In the genomic region with DNA sequence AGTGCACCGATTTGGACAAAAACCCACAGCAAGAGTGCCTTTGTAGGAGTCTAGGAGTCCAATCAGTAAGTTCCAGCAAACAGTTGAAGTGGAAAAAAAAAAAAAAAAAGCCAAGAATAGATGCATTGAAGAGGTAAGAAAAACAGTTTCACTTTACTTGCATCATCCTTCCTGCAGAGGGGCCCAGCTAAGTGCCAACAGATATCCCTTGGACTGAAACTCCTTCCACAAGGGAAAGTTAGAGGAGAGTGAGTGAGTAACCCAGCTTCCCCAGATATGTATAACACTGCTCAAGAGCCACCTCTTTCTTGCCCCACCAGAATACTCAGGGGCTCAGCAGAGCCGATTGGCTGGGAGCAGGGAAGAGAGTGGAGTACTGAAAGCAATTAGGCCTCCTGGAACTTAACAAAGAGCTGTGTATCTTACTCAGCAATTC, we compare ENCODE assay signal across 13 cellular contexts.
DNase-seq lines count a peak whose midpoint lies in the region; ATAC-seq and TF ChIP-seq lines count a peak whose summit lies in the region.
"Had no signal": no experiment of that assay in that cellular context is flagged by ENCODE, and none has a peak within 500 bp of the region (broad histone marks: within the 10 kb centered on the region; RNA-seq: fewer than 3 reads in every experiment).

No MANE protein-coding gene starts in this region.

- no peak overlapping the region for H3K27ac Mint-ChIP-seq in CD14-positive monocyte

- H3K36me3 Mint-ChIP-seq in CD14-positive monocyte = no peaks in the 10 kb centered on the region

- intact Hi-C loops in CD14-positive monocyte (cut with micrococcal nuclease) = no loop called here

- DNase-seq in DMS53 (lab: John Stamatoyannopoulos, UW) (peak; percentile 31), LHCN-M2 (ENCODE audit: low read depth) (peak; percentile 16), astrocyte of the spinal cord (ENCODE audit: low read depth, low spot score) (peak; percentile 63), kidney tubule cell (ENCODE audit: low spot score) (peak; percentile 64), 8988T (no peak), CD14-positive monocyte (ENCODE audit: low spot score) (no peak)
- DNase-seq in stimulated activated CD4-positive, alpha-beta T cell treated with anti-CD3 and anti-CD28 coated beads, Interleukin-4, amount 100 ng/mL, for 24 hours = no peak
- DNase-seq: activated T-cell treated with anti-CD3 and anti-CD28 coated beads, Interleukin-2, amount 50 U/mL, for 4 hours; DMS79 treated with DMSO at 0.1 percent for 48 hours; hippocampal formation; NCI-H2081 treated with DMSO at 0.1 percent for 48 hours; SW 1271 had no signal

- in situ Hi-C loops in astrocyte of the spinal cord (cut with HindIII; ENCODE audit: low sequenced_read_pairs) = no loop called here

- no peak for ATAC-seq in HG02642 (IDR thresholded peaks at IDR 0.05; ENCODE audit: poor library complexity, unreplicated experiment)
- ATAC-seq: activated T-cell treated with anti-CD3 and anti-CD28 coated beads, Interleukin-2, amount 50 U/mL, for 4 hours had no signal

- no peak overlapping the region for H3K4me3 ChIP-seq in astrocyte of the spinal cord (ENCODE audit: low read depth, low read length)

- peaks cover 0 to 2% (median 0%) of the 10 kb centered on the region in 3 donors for H3K27me3 Mint-ChIP-seq in CD14-positive monocyte (ENCODE audit: low read depth in 3 of 3)

- TF ChIP-seq CTCF in astrocyte of the spinal cord (IDR thresholded peaks at IDR 0.05; ENCODE audit: low read depth, low read length) (no peak), CD14-positive monocyte (IDR thresholded peaks at IDR 0.05) (no peak)

- no peak overlapping the region for H3K4me3 Mint-ChIP-seq in CD14-positive monocyte
- H3K4me3 Mint-ChIP-seq: activated T-cell treated with anti-CD3 and anti-CD28 coated beads, Interleukin-2, amount 50 U/mL, for 4 hours had no signal

- H3K9me3 Mint-ChIP-seq in CD14-positive monocyte = peaks cover 0 to 11% (median 2%) of the 10 kb centered on the region in 7 donors

- H3K4me1 Mint-ChIP-seq in CD14-positive monocyte = no peaks in the 10 kb centered on the region

Comparison
In these comparisons a context has a peak if more than half of its experiments do, and no peak if none do; other contexts are left out.
1. DNase-seq: peak in DMS53 (single experiment), LHCN-M2 (single experiment), astrocyte of the spinal cord (single experiment) and kidney tubule cell (single experiment); none in 8988T (single experiment), CD14-positive monocyte (single experiment) and stimulated activated CD4-positive, alpha-beta T cell treated with anti-CD3 and anti-CD28 coated beads, Interleukin-4, amount 100 ng/mL, for 24 hours (single experiment).